ENCODE assay signal across 10 cellular contexts in genomic region chr18:58194028-58194427, GRCh38.
A peak's percentile ranks its signal among the peaks of the same experiment; 100 is the strongest.
DNase-seq lines count a peak whose midpoint lies in the region; ATAC-seq and TF ChIP-seq lines count a peak whose summit lies in the region.
"Had no signal": no experiment of that assay in that cellular context is flagged by ENCODE, and none has a peak within 500 bp of the region (broad histone marks: within the 10 kb centered on the region; RNA-seq: fewer than 3 reads in every experiment).

No MANE protein-coding gene starts in this region.

- no TSS peak for BruUV-seq in IMR-90 (replicated peaks; lab: Mats Ljungman, UMichigan)

- H3K4me1 ChIP-seq in IMR-90 (ENCODE audit: control insufficient read depth, insufficient read depth, low read length), result peaks cover 7% of the 10 kb centered on the region

- H3K14ac ChIP-seq in IMR-90 (replicated peaks; ENCODE audit: low read depth, low read length), result 0 out of 2 replicates have a peak overlapping the region, but pooled peaks have one; percentile 20

- H3K27ac Mint-ChIP-seq in endothelial cell (ENCODE audit: unreplicated experiment) (no peak overlapping the region), neural crest cell (ENCODE audit: unreplicated experiment) (peak overlapping the region; percentile 7)
- H3K27ac Mint-ChIP-seq: activated CD4-positive, alpha-beta T cell treated with anti-CD3 and anti-CD28 coated beads, Interleukin-2, amount 10 ng/mL, durations not matched to agents 7 days and 5 days had no signal

- H3K79me1 ChIP-seq in IMR-90 (ENCODE audit: low read depth in 1 of 2, low read length in 2 of 2), result peaks cover 3 to 5% of the 10 kb centered on the region in 2 experiments; a peak in 1 of 4 replicates

- no peak overlapping the region for H3K18ac ChIP-seq in IMR-90 (ENCODE audit: low read depth, low read length)

- peak; percentile 30; the same call in 1 of the 2 replicates for TF ChIP-seq CTCF in IMR-90 (conservative IDR thresholded peaks at IDR 0.05; ENCODE audit: low read depth, low read length)
- TF ChIP-seq CTCF in endothelial cell (IDR thresholded peaks at IDR 0.05; ENCODE audit: unreplicated experiment), result peak; percentile 38
- TF ChIP-seq CTCF in neural crest cell (conservative IDR thresholded peaks at IDR 0.05), result peak; percentile 54

- H3K36me3 Mint-ChIP-seq in endothelial cell (ENCODE audit: low read depth, unreplicated experiment), result no peaks in the 10 kb centered on the region
- no peaks in the 10 kb centered on the region for H3K36me3 Mint-ChIP-seq in neural crest cell (ENCODE audit: low read depth)

- H3K9me3 ChIP-seq in IMR-90 (ENCODE audit: control insufficient read depth, insufficient read depth, low read length), result no peaks in the 10 kb centered on the region

- H2BK20ac ChIP-seq in IMR-90 (ENCODE audit: low read depth, low read length), result peak overlapping the region; percentile 34; the same call in 1 of the 2 replicates

- intact Hi-C loops in IMR-90 (cut with micrococcal nuclease), result no loop called here

- no peaks in the 10 kb centered on the region for H3K36me3 ChIP-seq in IMR-90 (ENCODE audit: control insufficient read depth, insufficient read depth, low read length)

- no peak overlapping the region for H3K4me3 ChIP-seq in IMR-90 (ENCODE audit: insufficient read depth, low read depth, low read length)

- H3K56ac ChIP-seq in IMR-90 (ENCODE audit: extremely low read depth, insufficient read depth, low read length), result no peak overlapping the region

- no peak overlapping the region for H3K27ac ChIP-seq in IMR-90 (ENCODE audit: insufficient read depth, low read length)

- H4K8ac ChIP-seq in IMR-90 (ENCODE audit: low read depth in 2 of 2, low read length in 2 of 2), result no peak overlapping the region

- DNase-seq in ELF-1 (ENCODE audit: low read depth, low spot score), result peak; percentile 85
- no peak for DNase-seq in IMR-90
- peak; percentile 48 for DNase-seq in endothelial cell (ENCODE audit: low spot score)
- no peak for DNase-seq in neural crest cell (ENCODE audit: low read depth, low spot score)
- no peak for DNase-seq in stimulated activated CD4-positive, alpha-beta T cell treated with anti-CD3 and anti-CD28 coated beads, Interleukin-4, amount 100 ng/mL, for 4 hours
- no peak for DNase-seq in activated gamma-delta T cell treated with Interleukin-2 at 50 U/mL for 16 hours
- no peak for DNase-seq in GM03348 (ENCODE audit: low spot score)
- DNase-seq: activated CD4-positive, alpha-beta T cell treated with anti-CD3 and anti-CD28 coated beads, Interleukin-2, amount 10 ng/mL, durations not matched to agents 7 days and 5 days; amniotic stem cell had no signal

- no peak; the same call in 1 of the 2 replicates for ATAC-seq in IMR-90 (ENCODE audit: low read depth)
- ATAC-seq in GM21723 (IDR thresholded peaks at IDR 0.05; ENCODE audit: unreplicated experiment), result no peak

- dilution Hi-C loops in IMR-90 (cut with HindIII; ENCODE audit: low sequenced_read_pairs, unreplicated experiment), result no loop called here

- peak overlapping the region; percentile 58 for H3K4ac ChIP-seq in IMR-90 (ENCODE audit: low read depth, low read length)

- H4K5ac ChIP-seq in IMR-90 (ENCODE audit: low read depth, low read length), result no peak overlapping the region

- H2AK5ac ChIP-seq in IMR-90 (ENCODE audit: low read depth, low read length), result peak overlapping the region; percentile 36

- no peaks in the 10 kb centered on the region for H3K27me3 ChIP-seq in IMR-90 (ENCODE audit: control insufficient read depth, insufficient read depth, low read length)

- H3K4me3 Mint-ChIP-seq in endothelial cell (ENCODE audit: unreplicated experiment), result no peak overlapping the region
- no peak overlapping the region for H3K4me3 Mint-ChIP-seq in neural crest cell

- H3K23ac ChIP-seq in IMR-90 (ENCODE audit: low read depth, low read length), result peak overlapping the region; percentile 34; the same call in 1 of the 2 replicates

- in situ Hi-C loops in IMR-90 (cut with MboI; ENCODE audit: low sequenced_read_pairs), result no loop called here

- no peak overlapping the region for H2AFZ ChIP-seq in IMR-90 (replicated peaks; ENCODE audit: low read length, poor library complexity)

- H2BK120ac ChIP-seq in IMR-90 (ENCODE audit: low read depth, low read length), result no peak overlapping the region

- TF ChIP-seq RAD21 in IMR-90 (IDR thresholded peaks at IDR 0.05; ENCODE audit: low read length), result 0 out of 2 replicates have a peak, but pooled peaks have one; percentile 16

- H3K9me3 Mint-ChIP-seq in endothelial cell (ENCODE audit: unreplicated experiment) (no peaks in the 10 kb centered on the region), neural crest cell (no peaks in the 10 kb centered on the region)
- H3K9me3 Mint-ChIP-seq: activated CD4-positive, alpha-beta T cell treated with anti-CD3 and anti-CD28 coated beads, Interleukin-2, amount 10 ng/mL, durations not matched to agents 7 days and 5 days had no signal

- H4K91ac ChIP-seq in IMR-90 (ENCODE audit: insufficient read depth, low read depth, low read length), result 0 out of 2 replicates have a peak overlapping the region, but pooled peaks have one; percentile 3

- H3K9me1 ChIP-seq in IMR-90 (ENCODE audit: insufficient read depth, low read length), result peaks cover 14% of the 10 kb centered on the region; the same call in 1 of the 2 replicates

- H3K9ac ChIP-seq in IMR-90 (ENCODE audit: low read depth, low read length), result no peak overlapping the region

- CTCF ChIA-PET in IMR-90 (lab: Yijun Ruan, JAX), result interaction anchor here (0.6 kb wide), 1 partner anchor 464 kb away, joined by 3 read pairs; no protein-coding TSS in a partner anchor

- peak overlapping the region; percentile 48; the same call in 1 of the 3 replicates for H2BK15ac ChIP-seq in IMR-90 (ENCODE audit: low read depth, low read length)

- peak overlapping the region; percentile 55 for H2AK9ac ChIP-seq in IMR-90 (replicated peaks; ENCODE audit: low read depth, low read length, poor library complexity)

- no peak overlapping the region for H2BK5ac ChIP-seq in IMR-90 (ENCODE audit: low read depth, low read length, poor library complexity, severe bottlenecking)

- H4K20me1 ChIP-seq in IMR-90 (ENCODE audit: insufficient read depth, low read length), result no peaks in the 10 kb centered on the region

- H3K4me1 Mint-ChIP-seq in endothelial cell (ENCODE audit: unreplicated experiment), result peaks cover 27% of the 10 kb centered on the region
- peaks cover 38% of the 10 kb centered on the region for H3K4me1 Mint-ChIP-seq in neural crest cell

- H3K4me2 ChIP-seq in IMR-90 (ENCODE audit: low read depth, low read length), result no peak overlapping the region

- no peaks in the 10 kb centered on the region for H3K27me3 Mint-ChIP-seq in endothelial cell (ENCODE audit: unreplicated experiment)
- peaks cover 10% of the 10 kb centered on the region for H3K27me3 Mint-ChIP-seq in neural crest cell (ENCODE audit: low read depth)

- TF ChIP-seq POLR2A in IMR-90 (IDR thresholded peaks at IDR 0.05; ENCODE audit: low read depth, low read length), result no peak

- no CpG with 5 or more reads among the region's 8 CpGs for whole genome bisulfite sequencing in IMR-90 (ENCODE audit: extremely low coverage in 2 of 2, insufficient read length in 1 of 2), 2 experiments

- POLR2A ChIA-PET in IMR-90 (lab: Charles Lee; ENCODE audit: unreplicated experiment), result no interaction called here

TF ChIP-seq in IMR-90, 13 proteins besides CTCF, POLR2A, EP300 and RAD21:
- TF ChIP-seq MAZ (IDR thresholded peaks at IDR 0.05; ENCODE audit: borderline replicate concordance, low read depth, low read length), result no peak
- TF ChIP-seq SMC3 (IDR thresholded peaks at IDR 0.05; ENCODE audit: low read depth, low read length), result peak; percentile 20; the same call in 1 of the 2 replicates

Comparison
In these comparisons a context has a peak if more than half of its experiments do, and no peak if none do; other contexts are left out.
1. DNase-seq: peak in ELF-1 (single experiment) and endothelial cell (single experiment); none in IMR-90 (single experiment), neural crest cell (single experiment), stimulated activated CD4-positive, alpha-beta T cell treated with anti-CD3 and anti-CD28 coated beads, Interleukin-4, amount 100 ng/mL, for 4 hours (0 of 2), activated gamma-delta T cell treated with Interleukin-2 at 50 U/mL for 16 hours (single experiment) and GM03348 (single experiment).
2. Peak in every context shown above with its lines, with median percentiles within 50 percentile points of each other: CTCF ChIP-seq.